In the genomic region with DNA sequence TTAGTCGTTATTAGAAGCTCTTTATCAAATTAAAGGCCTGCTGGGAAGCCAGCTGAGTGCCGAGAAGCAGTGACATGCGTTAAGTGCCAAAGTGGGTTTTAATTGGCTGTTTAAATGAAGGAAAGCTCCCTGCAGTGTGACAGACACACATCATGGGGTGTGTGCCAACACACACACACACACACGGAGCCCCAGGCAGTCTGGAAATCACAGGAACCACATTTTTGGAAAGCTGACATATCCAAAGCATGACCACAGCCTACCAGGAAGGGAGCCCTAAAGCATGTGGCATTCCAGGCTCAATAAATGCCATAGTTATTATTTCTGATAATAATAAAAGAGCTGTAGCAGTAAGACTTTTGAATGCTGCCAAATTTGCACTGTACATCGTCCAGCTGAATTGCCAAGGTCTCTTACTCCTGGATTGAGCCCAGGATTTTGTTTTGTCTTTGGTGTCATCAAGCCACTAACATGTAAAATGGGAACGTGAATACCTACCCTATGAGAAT, we compare ENCODE assay signal across 12 cellular contexts.
DNase-seq lines count a peak whose midpoint lies in the region; ATAC-seq and TF ChIP-seq lines count a peak whose summit lies in the region.
"Had no signal": no experiment of that assay in that cellular context is flagged by ENCODE, and none has a peak within 500 bp of the region (broad histone marks: within the 10 kb centered on the region; RNA-seq: fewer than 3 reads in every experiment).

No MANE protein-coding gene starts in this region.

- H3K4me1 Mint-ChIP-seq in mesothelial cell of epicardium: peaks cover 36% of the 10 kb centered on the region
- no peaks in the 10 kb centered on the region for H3K4me1 Mint-ChIP-seq in activated CD4-positive, alpha-beta T cell treated with anti-CD3 and anti-CD28 coated beads, Interleukin-2, amount 10 ng/mL, durations not matched to agents 24 days and 14 days
- H3K4me1 Mint-ChIP-seq: activated naive CD8-positive, alpha-beta T cell treated with anti-CD3 and anti-CD28 coated beads for 36 hours; B cell had no signal

- peaks cover 0 to 6% (median 0%) of the 10 kb centered on the region in 7 donors for H3K27me3 ChIP-seq in heart right ventricle

- ATAC-seq in heart right ventricle (peak in 1 of 8 donors; percentile 37), Right ventricle myocardium superior (ENCODE audit: poor library complexity) (no peak)

- H3K4me3 ChIP-seq in heart right ventricle: no peak overlapping the region
- H3K4me3 ChIP-seq in cardiac fibroblast (replicated peaks in 1 of 2; ENCODE audit: low read depth in 2 of 2, low read length in 2 of 2): no peak overlapping the region

- H3K36me3 Mint-ChIP-seq in mesothelial cell of epicardium: peaks cover 16% of the 10 kb centered on the region
- H3K36me3 Mint-ChIP-seq in activated CD4-positive, alpha-beta T cell treated with anti-CD3 and anti-CD28 coated beads, Interleukin-2, amount 10 ng/mL, durations not matched to agents 24 days and 14 days (ENCODE audit: low read depth): peaks cover 2% of the 10 kb centered on the region
- H3K36me3 Mint-ChIP-seq: activated naive CD8-positive, alpha-beta T cell treated with anti-CD3 and anti-CD28 coated beads for 36 hours had no signal

- 48 to 51% methylated on average over 6 of the region's 6 CpGs for WGBS in heart right ventricle, 2 donors

- peaks cover 23% of the 10 kb centered on the region for H3K9me3 Mint-ChIP-seq in mesothelial cell of epicardium
- peaks cover 21% of the 10 kb centered on the region for H3K9me3 Mint-ChIP-seq in activated CD4-positive, alpha-beta T cell treated with anti-CD3 and anti-CD28 coated beads, Interleukin-2, amount 10 ng/mL, durations not matched to agents 24 days and 14 days

- no peaks in the 10 kb centered on the region for H3K36me3 ChIP-seq in heart right ventricle

- intact Hi-C loops in heart right ventricle (cut with DNase I): no loop called here
- intact Hi-C loops in Right ventricle myocardium superior (cut with DNase I): no loop called here
- intact Hi-C loops in activated CD4-positive, alpha-beta T cell treated with anti-CD3 and anti-CD28 coated beads, Interleukin-2, amount 10 ng/mL, durations not matched to agents 24 days and 14 days (cut with micrococcal nuclease): no loop called here

- peak overlapping the region in 8 of 10 donors; percentile 35 to 78 (median 58) for H3K27ac ChIP-seq in heart right ventricle
- H3K27ac ChIP-seq: VCaP had no signal

- DNase-seq in heart right ventricle: no peak
- DNase-seq in Right ventricle myocardium superior: no peak
- DNase-seq in cardiac fibroblast (ENCODE audit: low read depth in 2 of 2): peak; percentile 69 to 73
- DNase-seq in mesothelial cell of epicardium (ENCODE audit: low spot score in 2 of 2, unreplicated experiment in 2 of 2): no peak
- no peak for DNase-seq in activated CD4-positive, alpha-beta T cell treated with anti-CD3 and anti-CD28 coated beads, Interleukin-2, amount 10 ng/mL, durations not matched to agents 24 days and 14 days
- no peak for DNase-seq in hypothalamus (lab: John Stamatoyannopoulos, UW)
- DNase-seq in cortex of kidney (lab: John Stamatoyannopoulos, UW): no peak
- DNase-seq in stimulated activated CD4-positive, alpha-beta T cell treated with anti-CD3 and anti-CD28 coated beads, Interleukin-12 subunit alpha, Interleukin-12 subunit beta, amount 100 ng/mL, for 4 hours: no peak
- DNase-seq: activated naive CD8-positive, alpha-beta T cell treated with anti-CD3 and anti-CD28 coated beads for 36 hours; NCI-H1694 treated with DMSO at 0.1 percent for 48 hours had no signal

- peak overlapping the region; percentile 89 for H3K27ac Mint-ChIP-seq in mesothelial cell of epicardium
- no peak overlapping the region for H3K27ac Mint-ChIP-seq in activated CD4-positive, alpha-beta T cell treated with anti-CD3 and anti-CD28 coated beads, Interleukin-2, amount 10 ng/mL, durations not matched to agents 24 days and 14 days
- H3K27ac Mint-ChIP-seq: activated naive CD8-positive, alpha-beta T cell treated with anti-CD3 and anti-CD28 coated beads for 36 hours; B cell had no signal

- H3K27me3 Mint-ChIP-seq in mesothelial cell of epicardium (ENCODE audit: low read depth): no peaks in the 10 kb centered on the region
- peaks cover 2% of the 10 kb centered on the region for H3K27me3 Mint-ChIP-seq in activated CD4-positive, alpha-beta T cell treated with anti-CD3 and anti-CD28 coated beads, Interleukin-2, amount 10 ng/mL, durations not matched to agents 24 days and 14 days

- H3K4me1 ChIP-seq in heart right ventricle: peaks cover 0 to 28% (median 5%) of the 10 kb centered on the region in 9 donors

- TF ChIP-seq CTCF in heart right ventricle (IDR thresholded peaks at IDR 0.05): no peak
- no peak for TF ChIP-seq CTCF in cardiac fibroblast (IDR thresholded peaks at IDR 0.05; ENCODE audit: low read depth, low read length)
- no peak for TF ChIP-seq CTCF in mesothelial cell of epicardium (IDR thresholded peaks at IDR 0.05; ENCODE audit: unreplicated experiment)

- H3K4me3 Mint-ChIP-seq in mesothelial cell of epicardium: no peak overlapping the region
- H3K4me3 Mint-ChIP-seq in activated CD4-positive, alpha-beta T cell treated with anti-CD3 and anti-CD28 coated beads, Interleukin-2, amount 10 ng/mL, durations not matched to agents 24 days and 14 days: no peak overlapping the region
- H3K4me3 Mint-ChIP-seq: activated naive CD8-positive, alpha-beta T cell treated with anti-CD3 and anti-CD28 coated beads for 36 hours; B cell had no signal

- peaks cover 0 to 19% (median 0%) of the 10 kb centered on the region in 11 donors for H3K9me3 ChIP-seq in heart right ventricle

Comparison
In these comparisons a context has a peak if more than half of its experiments do, and no peak if none do; other contexts are left out.
1. DNase-seq: peak in cardiac fibroblast (2 of 2); none in heart right ventricle (0 of 2), Right ventricle myocardium superior (single experiment), mesothelial cell of epicardium (0 of 2), activated CD4-positive, alpha-beta T cell treated with anti-CD3 and anti-CD28 coated beads, Interleukin-2, amount 10 ng/mL, durations not matched to agents 24 days and 14 days (single experiment), hypothalamus (0 of 51), cortex of kidney (single experiment) and stimulated activated CD4-positive, alpha-beta T cell treated with anti-CD3 and anti-CD28 coated beads, Interleukin-12 subunit alpha, Interleukin-12 subunit beta, amount 100 ng/mL, for 4 hours (single experiment).